ENCODE assay signal across 22 cellular contexts in genomic region chr3:194619741-194620140, GRCh38. TPM values are rescaled to one million over a fixed set of nuclear protein-coding genes. Genes with fewer than 3 reads are reported as not detected.
A peak's percentile ranks its signal among the peaks of the same experiment; 100 is the strongest.
DNase-seq lines count a peak whose midpoint lies in the region; ATAC-seq, FAIRE-seq and TF ChIP-seq lines count a peak whose summit lies in the region.
"Had no signal": no experiment of that assay in that cellular context is flagged by ENCODE, and none has a peak within 500 bp of the region (broad histone marks: within the 10 kb centered on the region; RNA-seq: fewer than 3 reads in every experiment).

No MANE protein-coding gene starts in this region.

- H3K9me3 ChIP-seq in K562 (replicated peaks; ENCODE audit: control insufficient read depth, insufficient read depth, low read depth, low read length), result peaks cover 3% of the 10 kb centered on the region
- H3K9me3 ChIP-seq in kidney (ENCODE audit: control insufficient read depth in 1 of 2, low read length in 2 of 2), result no peaks in the 10 kb centered on the region
- no peaks in the 10 kb centered on the region for H3K9me3 ChIP-seq in spleen
- H3K9me3 ChIP-seq: BE2C, Caco-2 had no signal

- ATAC-seq in Right ventricle myocardium superior (ENCODE audit: poor library complexity), result no peak
- no peak for ATAC-seq in K562
- no peak for ATAC-seq in HG02571 (IDR thresholded peaks at IDR 0.05; ENCODE audit: unreplicated experiment)
- ATAC-seq in GM21367 (IDR thresholded peaks at IDR 0.05; ENCODE audit: unreplicated experiment), result no peak
- ATAC-seq: GM23338, HCT116 had no signal

- FAIRE-seq in K562 (lab: Jason Lieb, UNC), result peak; percentile 59
- no peak for FAIRE-seq in kidney (lab: Jason Lieb, UNC)
- FAIRE-seq: A204.1, G401.6, GM12892 had no signal

- H3K9me1 ChIP-seq in K562 (ENCODE audit: control insufficient read depth, insufficient read depth, low read length), result no peaks in the 10 kb centered on the region

- 79% methylated on average over 6 of the region's 9 CpGs for WGBS in K562 (ENCODE audit: insufficient coverage, low coverage, missing lambda C conversion rate)
- 81 to 92% (median 86%) methylated on average over 9 of the region's 9 CpGs for WGBS in spleen, 5 donors

- H3K36me3 ChIP-seq in K562 (ENCODE audit: control insufficient read depth, insufficient read depth, low read length) (peaks cover 9% of the 10 kb centered on the region; the same call in 1 of the 3 replicates), kidney (ENCODE audit: control insufficient read depth in 1 of 2, insufficient read depth in 2 of 2, low read length in 2 of 2) (no peaks in the 10 kb centered on the region), spleen (peaks cover 0 to 63% (median 2%) of the 10 kb centered on the region in 6 donors)
- H3K36me3 ChIP-seq: BE2C had no signal

- intact Hi-C loops in Right ventricle myocardium superior (cut with DNase I) (no loop called here), cardiac septum (cut with DNase I) (no loop called here), K562 (cut with micrococcal nuclease) (no loop called here), kidney (cut with DNase I) (no loop called here), spleen (cut with DNase I; ENCODE audit: low total_unique reads) (no loop called here)

- CTCF ChIA-PET in K562 (lab: Yijun Ruan, JAX; ENCODE audit: low intra/inter-chr PET ratio), result no interaction called here

- no peak for TF ChIP-seq EP300 in K562 (IDR thresholded peaks at IDR 0.05; ENCODE audit: low read length)

- in situ Hi-C loops in K562 (cut with MboI), result no loop called here
- in situ Hi-C loops in ACHN (cut with HindIII; ENCODE audit: low pct_ligation_motif_present, low pct_unique_long_range_greater_than_20kb, low sequenced_read_pairs), result no loop called here

- TF ChIP-seq POLR2A in K562 (conservative IDR thresholded peaks at IDR 0.05), result no peak
- TF ChIP-seq POLR2A in spleen (IDR thresholded peaks at IDR 0.05), result no peak

- no peak overlapping the region for H2AFZ ChIP-seq in K562 (ENCODE audit: low read depth, low read length)
- H2AFZ ChIP-seq: GM23338 had no signal

- peak overlapping the region; percentile 14; the same call in 1 of the 3 replicates for H3K27ac ChIP-seq in K562 (ENCODE audit: extremely low read depth, low read depth, low read length)
- H3K27ac ChIP-seq in kidney (ENCODE audit: low read depth in 2 of 2, low read length in 2 of 2), result no peak overlapping the region
- peak overlapping the region in 6 of 8 donors; percentile 43 to 70 (median 56) for H3K27ac ChIP-seq in spleen
- H3K27ac ChIP-seq: 22Rv1 had no signal

- TF ChIP-seq RAD21 in K562 (CRISPR knock-in tag; conservative IDR thresholded peaks at IDR 0.05 in 1 of 2, IDR thresholded peaks at IDR 0.05 in 1 of 2), result no peak

- no TSS peak for BruUV-seq in K562 (replicated peaks; lab: Mats Ljungman, UMichigan)

- POLR2A ChIA-PET in K562 (lab: Yijun Ruan, JAX), result interaction anchor here (0.6 to 1.4 kb wide), 4 partner anchors 9 to 724 kb away, joined by 3 read pairs; partner anchors contain the start of gene LSG1

- peaks cover 5% of the 10 kb centered on the region; the same call in 1 of the 2 replicates for H4K20me1 ChIP-seq in K562 (replicated peaks; ENCODE audit: control insufficient read depth, insufficient read depth, low read length)

- H3K4me1 ChIP-seq in K562 (replicated peaks in 1 of 2; ENCODE audit: control insufficient read depth in 2 of 2, insufficient read depth in 2 of 2, low read length in 2 of 2) (peaks cover 11 to 38% of the 10 kb centered on the region in 2 experiments; a peak in 4 of 5 replicates), kidney (ENCODE audit: control insufficient read depth in 1 of 2, insufficient read depth in 1 of 2, low read depth in 1 of 2, low read length in 2 of 2) (no peaks in the 10 kb centered on the region), spleen (no peaks in the 10 kb centered on the region)
- H3K4me1 ChIP-seq: Caco-2 had no signal

- H3K27me3 ChIP-seq in K562 (ENCODE audit: control insufficient read depth in 2 of 2, insufficient read depth in 2 of 2, low read length in 2 of 2), result no peaks in the 10 kb centered on the region
- no peaks in the 10 kb centered on the region for H3K27me3 ChIP-seq in spleen (replicated peaks in 1 of 7)
- H3K27me3 ChIP-seq: BE2C had no signal

- H3K4me2 ChIP-seq in K562 (ENCODE audit: insufficient read depth, low read length), result no peak overlapping the region
- H3K4me2 ChIP-seq: GM23338 had no signal

- H3K4me3 ChIP-seq in K562, result no peak overlapping the region
- H3K4me3 ChIP-seq in kidney (ENCODE audit: low read length in 2 of 2), result no peak overlapping the region
- H3K4me3 ChIP-seq in spleen, result no peak overlapping the region
- H3K4me3 ChIP-seq: GM23338 had no signal

- H3K9ac ChIP-seq in K562 (ENCODE audit: insufficient read depth in 1 of 2, low read depth in 2 of 2, low read length in 2 of 2) (peak overlapping the region in 1 of 2 experiments; percentile 84; a peak in 1 of 4 replicates), kidney (ENCODE audit: low read length in 2 of 2) (no peak overlapping the region)

- TF ChIP-seq CTCF in K562 (IDR thresholded peaks at IDR 0.05 in 2 of 3, conservative IDR thresholded peaks at IDR 0.05 in 1 of 3; ENCODE audit: insufficient read depth in 2 of 3, low read depth in 1 of 3, low read length in 3 of 3), result no peak
- no peak for TF ChIP-seq CTCF in kidney (IDR thresholded peaks at IDR 0.05; ENCODE audit: borderline replicate concordance, extremely low read depth, insufficient read depth)
- TF ChIP-seq CTCF in spleen (IDR thresholded peaks at IDR 0.05 in 8 of 11, conservative IDR thresholded peaks at IDR 0.05 in 3 of 11), result no peak

- no peaks in the 10 kb centered on the region for H3K79me2 ChIP-seq in K562 (ENCODE audit: control insufficient read depth, insufficient read depth, low read length)

- peak; percentile 36 for DNase-seq in Right ventricle myocardium superior
- no peak for DNase-seq in cardiac septum (ENCODE audit: low spot score)
- no peak for DNase-seq in K562 (ENCODE audit: extremely low read depth in 1 of 4, low spot score in 3 of 4)
- peak; percentile 23 for DNase-seq in kidney
- no peak for DNase-seq in spleen
- no peak for DNase-seq in ACHN
- DNase-seq: AML-193; BE2C; C1 segment of cervical spinal cord; Caco-2; CD4-positive, alpha-beta memory T cell; DMS153; DND-41; H9 had no signal

TF ChIP-seq in K562, 482 proteins besides CTCF, POLR2A, EP300 and RAD21 (continues in another document):
- TF ChIP-seq SIX5 (IDR thresholded peaks at IDR 0.05; ENCODE audit: borderline replicate concordance in 1 of 2, insufficient read depth in 1 of 2, low read depth in 1 of 2, low read length in 2 of 2) (no peak), PCBP1 (IDR thresholded peaks at IDR 0.05; ENCODE audit: low read depth, low read length, poor library complexity, severe bottlenecking) (no peak), SMARCE1 (IDR thresholded peaks at IDR 0.05) (no peak), HMG20B (CRISPR knock-in tag; IDR thresholded peaks at IDR 0.05) (no peak), DACH1 (IDR thresholded peaks at IDR 0.05; ENCODE audit: partially characterized antibody) (no peak), ZFP30 (CRISPR knock-in tag; IDR thresholded peaks at IDR 0.05; ENCODE audit: borderline replicate concordance) (no peak)

RNA-seq across cellular contexts. Expression of gene TMEM44, which starts 13.5 kb away (rescaled TPM):
- total RNA-seq in Right ventricle myocardium superior (3.6 TPM), cardiac septum (5.7 TPM), K562 (2014; rRNA removed) (13.1 and 13.8 TPM in 2 replicates), K562 (2014; rRNA removed; fragmentation: Illumina TruSeq; extraction: Trizol) (6.0 and 7.2 TPM in 2 replicates), K562 (2015; rRNA removed; fragmentation: Illumina TruSeq; extraction: Trizol) (7.5 TPM in 2 replicates), K562 (2021) (16.9 and 18.1 TPM in 2 replicates), kidney (15.7 TPM), spleen (10 to 100 TPM; 11.5 to 30.3 (median 21.7) TPM)
- total RNA-seq in K562 (2011; cell fraction: chromatin; rRNA removed; ENCODE audit: low replicate concordance), result 57.1 and 107 TPM in 2 replicates
- 59.7 and 67.4 TPM in 2 replicates for total RNA-seq in K562 (2011; cell fraction: nucleolus; rRNA removed)
- total RNA-seq in K562 (2011; cell fraction: nucleoplasm; rRNA removed), result 57.2 and 61.1 TPM in 2 replicates
- polyA plus RNA-seq in K562 (2011; rRNA removed) (13.5 and 14.5 TPM in 2 replicates), K562 (2014; fragmentation: Illumina TruSeq; extraction: Trizol) (11.3 and 12.4 TPM in 2 replicates), K562 (2014; fragmentation: Nextera tagmentation; extraction: Ambion mirVana) (1 to 10 TPM in 1 of 2 experiments, under 1 TPM in 1; 0.53 to 1.7 TPM), K562 (2014; rRNA removed) (15.5 and 16.2 TPM in 2 replicates), kidney (ENCODE audit: insufficient read depth, low read depth, low replicate concordance) (7.0 TPM), spleen (10 to 100 TPM in 2 of 3 donors, 1 to 10 TPM in 1; 5.5 to 23.3 (median 22.4) TPM)
- 11.8 and 16.3 TPM in 2 replicates for polyA plus RNA-seq in K562 (2011; cell fraction: cytosol; rRNA removed)
- 44.6 and 76.9 TPM in 2 replicates for polyA plus RNA-seq in K562 (2011; cell fraction: nucleus; rRNA removed)
- 9.8 and 17.5 TPM in 2 replicates for polyA plus RNA-seq in K562 (2012)
- 9.1 and 13.7 TPM in 2 replicates for polyA minus RNA-seq in K562 (2011; rRNA and poly(A)+ RNA removed)
- 7.7 and 7.8 TPM in 2 replicates for polyA minus RNA-seq in K562 (2011; cell fraction: cytosol; rRNA and poly(A)+ RNA removed)
- polyA minus RNA-seq in K562 (2011; cell fraction: nucleus; rRNA and poly(A)+ RNA removed), result 13.4 and 18.8 TPM in 2 replicates

RNA-seq across cellular contexts. Expression of gene LSG1, which starts 52.2 kb away (rescaled TPM):
- total RNA-seq in Right ventricle myocardium superior (21.0 TPM), cardiac septum (21.3 TPM), K562 (2014; rRNA removed) (45.4 and 59.8 TPM in 2 replicates), K562 (2014; rRNA removed; fragmentation: Illumina TruSeq; extraction: Trizol) (56.5 and 59.8 TPM in 2 replicates), K562 (2015; rRNA removed; fragmentation: Illumina TruSeq; extraction: Trizol) (68.4 and 73.7 TPM in 2 replicates), K562 (2021) (35.2 and 37.9 TPM in 2 replicates), kidney (33.3 TPM), spleen (10 to 100 TPM; 33.1 to 58.0 (median 44.1) TPM)
- total RNA-seq in K562 (2011; cell fraction: chromatin; rRNA removed; ENCODE audit: low replicate concordance), result 63.6 and 106 TPM in 2 replicates
- 56.9 and 58.4 TPM in 2 replicates for total RNA-seq in K562 (2011; cell fraction: nucleolus; rRNA removed)
- 51.1 and 71.5 TPM in 2 replicates for total RNA-seq in K562 (2011; cell fraction: nucleoplasm; rRNA removed)
- polyA plus RNA-seq in K562 (2011; rRNA removed) (50.5 and 55.7 TPM in 2 replicates), K562 (2014; fragmentation: Illumina TruSeq; extraction: Trizol) (49.4 and 55.5 TPM in 2 replicates), K562 (2014; fragmentation: Nextera tagmentation; extraction: Ambion mirVana) (10 to 100 TPM; 14.9 to 23.0 TPM), K562 (2014; rRNA removed) (39.5 and 46.7 TPM in 2 replicates), kidney (ENCODE audit: insufficient read depth, low read depth, low replicate concordance) (14.8 TPM), spleen (10 to 100 TPM; 10.8 to 26.3 (median 15.6) TPM)
- 21.2 and 29.8 TPM in 2 replicates for polyA plus RNA-seq in K562 (2011; cell fraction: cytosol; rRNA removed)
- 58.3 and 70.1 TPM in 2 replicates for polyA plus RNA-seq in K562 (2011; cell fraction: nucleus; rRNA removed)
- polyA plus RNA-seq in K562 (2012), result 21.9 and 36.2 TPM in 2 replicates
- polyA minus RNA-seq in K562 (2011; rRNA and poly(A)+ RNA removed), result 71.0 and 90.5 TPM in 2 replicates
- polyA minus RNA-seq in K562 (2011; cell fraction: cytosol; rRNA and poly(A)+ RNA removed), result 29.7 and 38.5 TPM in 2 replicates
- polyA minus RNA-seq in K562 (2011; cell fraction: nucleus; rRNA and poly(A)+ RNA removed), result 41.5 and 62.8 TPM in 2 replicates

Comparison
In these comparisons a context has a peak if more than half of its experiments do, and no peak if none do; other contexts are left out.
1. DNase-seq: peak in Right ventricle myocardium superior (single experiment) and kidney (single experiment); none in cardiac septum (single experiment), K562 (0 of 4), spleen (single experiment) and ACHN (single experiment).
2. H3K27ac ChIP-seq: peak in K562 (single experiment) and spleen (6 of 8); none in kidney (0 of 2).